ENCODE assay signal across 11 cellular contexts in genomic region chr2:168212167-168212566, GRCh38. TPM values are rescaled to one million over a fixed set of nuclear protein-coding genes. Genes with fewer than 3 reads are reported as not detected.
DNase-seq lines count a peak whose midpoint lies in the region; ATAC-seq and TF ChIP-seq lines count a peak whose summit lies in the region.
"Had no signal": no experiment of that assay in that cellular context is flagged by ENCODE, and none has a peak within 500 bp of the region (broad histone marks: within the 10 kb centered on the region; RNA-seq: fewer than 3 reads in every experiment).

No MANE protein-coding gene starts in this region.

- peaks cover 55% of the 10 kb centered on the region for H3K4me1 Mint-ChIP-seq in T-helper 2 cell treated with Interferon-gamma antibody and Interleukin-4, amounts not matched to agents 5 μg/mL and 100 μg/mL, for 36 hours (ENCODE audit: low read depth)
- H3K4me1 Mint-ChIP-seq in stimulated activated naive B cell treated with anti-CD40 and anti-IgM and Interleukin-4, amounts not matched to agents 10 μg/mL and 1 μg/mL and 100 μg/mL, for 72 hours = peaks cover 25 to 37% of the 10 kb centered on the region in 2 donors

- H3K9me3 Mint-ChIP-seq in T-helper 2 cell treated with Interferon-gamma antibody and Interleukin-4, amounts not matched to agents 5 μg/mL and 100 μg/mL, for 36 hours = no peaks in the 10 kb centered on the region
- no peaks in the 10 kb centered on the region for H3K9me3 Mint-ChIP-seq in stimulated activated naive B cell treated with anti-CD40 and anti-IgM and Interleukin-4, amounts not matched to agents 10 μg/mL and 1 μg/mL and 100 μg/mL, for 72 hours

- H3K36me3 ChIP-seq in Peyer's patch (no peaks in the 10 kb centered on the region), esophagus squamous epithelium (no peaks in the 10 kb centered on the region), H7 (replicated peaks; ENCODE audit: control insufficient read depth, insufficient read depth, low read length) (no peaks in the 10 kb centered on the region)
- H3K36me3 ChIP-seq: vagina had no signal

- no peak for DNase-seq in T-helper 2 cell treated with Interferon-gamma antibody and Interleukin-4, amounts not matched to agents 5 μg/mL and 100 μg/mL, for 36 hours (ENCODE audit: low spot score)
- DNase-seq in T-helper 2 cell = no peak
- DNase-seq in Peyer's patch = no peak
- DNase-seq in esophagus squamous epithelium (lab: John Stamatoyannopoulos, UW) = no peak
- no peak for DNase-seq in stimulated activated naive B cell treated with anti-CD40 and anti-IgM and Interleukin-4, amounts not matched to agents 10 μg/mL and 1 μg/mL and 100 μg/mL, for 72 hours
- no peak for DNase-seq in H7
- no peak for DNase-seq in SKM-1 treated with dmso at 0.1 percent for 144 hours (lab: John Stamatoyannopoulos, UW; ENCODE audit: unreplicated experiment)
- DNase-seq: NCI-H526, right cardiac atrium had no signal

- H3K4me1 ChIP-seq in Peyer's patch (peaks cover 0 to 44% (median 6%) of the 10 kb centered on the region in 4 donors), esophagus squamous epithelium (peaks cover 15 to 62% (median 18%) of the 10 kb centered on the region in 3 donors)

- H3K27me3 ChIP-seq in Peyer's patch (no peaks in the 10 kb centered on the region), esophagus squamous epithelium (no peaks in the 10 kb centered on the region), H7 (ENCODE audit: control insufficient read depth, insufficient read depth, low read length) (no peaks in the 10 kb centered on the region)
- H3K27me3 ChIP-seq: vagina had no signal

- peak overlapping the region; percentile 72 for H3K4me3 Mint-ChIP-seq in T-helper 2 cell treated with Interferon-gamma antibody and Interleukin-4, amounts not matched to agents 5 μg/mL and 100 μg/mL, for 36 hours
- peak overlapping the region; percentile 56 to 77 for H3K4me3 Mint-ChIP-seq in stimulated activated naive B cell treated with anti-CD40 and anti-IgM and Interleukin-4, amounts not matched to agents 10 μg/mL and 1 μg/mL and 100 μg/mL, for 72 hours

- 39 to 50% methylated on average over 4 of the region's 4 CpGs for WGBS in esophagus squamous epithelium, 2 donors

- H3K36me3 Mint-ChIP-seq in T-helper 2 cell treated with Interferon-gamma antibody and Interleukin-4, amounts not matched to agents 5 μg/mL and 100 μg/mL, for 36 hours (ENCODE audit: low read depth) = peaks cover 20% of the 10 kb centered on the region
- H3K36me3 Mint-ChIP-seq in stimulated activated naive B cell treated with anti-CD40 and anti-IgM and Interleukin-4, amounts not matched to agents 10 μg/mL and 1 μg/mL and 100 μg/mL, for 72 hours = peaks cover 4 to 11% of the 10 kb centered on the region in 2 donors

- ATAC-seq in stimulated activated naive B cell treated with anti-CD40 and anti-IgM and Interleukin-4, amounts not matched to agents 10 μg/mL and 1 μg/mL and 100 μg/mL, for 72 hours (replicated peaks) = peak in 1 of 2 donors; percentile 5
- no peak for ATAC-seq in GM21529 (IDR thresholded peaks at IDR 0.05; ENCODE audit: unreplicated experiment)
- ATAC-seq: right cardiac atrium had no signal

- peak overlapping the region; percentile 87 for H3K27ac Mint-ChIP-seq in T-helper 2 cell treated with Interferon-gamma antibody and Interleukin-4, amounts not matched to agents 5 μg/mL and 100 μg/mL, for 36 hours
- peak overlapping the region; percentile 77 for H3K27ac Mint-ChIP-seq in stimulated activated naive B cell treated with anti-CD40 and anti-IgM and Interleukin-4, amounts not matched to agents 10 μg/mL and 1 μg/mL and 100 μg/mL, for 72 hours

- no peak overlapping the region for H3K4me3 ChIP-seq in Peyer's patch
- H3K4me3 ChIP-seq in esophagus squamous epithelium = peak overlapping the region in 1 of 4 donors; percentile 10
- no peak overlapping the region for H3K4me3 ChIP-seq in H7 (ENCODE audit: insufficient read depth, low read depth, low read length)
- H3K4me3 ChIP-seq: vagina had no signal

- H3K27ac ChIP-seq in Peyer's patch (peak overlapping the region in 3 of 4 donors; percentile 25 to 84 (median 55)), esophagus squamous epithelium (peak overlapping the region; percentile 64 to 81 (median 71))
- H3K27ac ChIP-seq: vagina had no signal

- TF ChIP-seq CTCF in Peyer's patch (IDR thresholded peaks at IDR 0.05) = no peak
- TF ChIP-seq CTCF in esophagus squamous epithelium (IDR thresholded peaks at IDR 0.05) = no peak

- TF ChIP-seq POLR2A in Peyer's patch (IDR thresholded peaks at IDR 0.05) = no peak
- no peak for TF ChIP-seq POLR2A in esophagus squamous epithelium (IDR thresholded peaks at IDR 0.05)

- intact Hi-C loops in esophagus squamous epithelium (cut with DNase I) = no loop called here

- no peaks in the 10 kb centered on the region for H3K27me3 Mint-ChIP-seq in T-helper 2 cell treated with Interferon-gamma antibody and Interleukin-4, amounts not matched to agents 5 μg/mL and 100 μg/mL, for 36 hours (ENCODE audit: low read depth)
- H3K27me3 Mint-ChIP-seq in stimulated activated naive B cell treated with anti-CD40 and anti-IgM and Interleukin-4, amounts not matched to agents 10 μg/mL and 1 μg/mL and 100 μg/mL, for 72 hours = no peaks in the 10 kb centered on the region

- H3K9me3 ChIP-seq in Peyer's patch (no peaks in the 10 kb centered on the region), esophagus squamous epithelium (no peaks in the 10 kb centered on the region)
- H3K9me3 ChIP-seq: vagina had no signal

RNA-seq across cellular contexts. Expression of gene STK39, which starts 35.2 kb away (rescaled TPM):
- total RNA-seq in Peyer's patch (10 to 100 TPM; 39.6 to 55.9 (median 51.0) TPM), esophagus squamous epithelium (10 to 100 TPM; 17.4 to 27.6 (median 20.6) TPM)
- 20.8 and 27.9 TPM in 2 replicates for total RNA-seq in H7 (2014; rRNA removed; shearing (Covaris generic))
